In the genomic region with DNA sequence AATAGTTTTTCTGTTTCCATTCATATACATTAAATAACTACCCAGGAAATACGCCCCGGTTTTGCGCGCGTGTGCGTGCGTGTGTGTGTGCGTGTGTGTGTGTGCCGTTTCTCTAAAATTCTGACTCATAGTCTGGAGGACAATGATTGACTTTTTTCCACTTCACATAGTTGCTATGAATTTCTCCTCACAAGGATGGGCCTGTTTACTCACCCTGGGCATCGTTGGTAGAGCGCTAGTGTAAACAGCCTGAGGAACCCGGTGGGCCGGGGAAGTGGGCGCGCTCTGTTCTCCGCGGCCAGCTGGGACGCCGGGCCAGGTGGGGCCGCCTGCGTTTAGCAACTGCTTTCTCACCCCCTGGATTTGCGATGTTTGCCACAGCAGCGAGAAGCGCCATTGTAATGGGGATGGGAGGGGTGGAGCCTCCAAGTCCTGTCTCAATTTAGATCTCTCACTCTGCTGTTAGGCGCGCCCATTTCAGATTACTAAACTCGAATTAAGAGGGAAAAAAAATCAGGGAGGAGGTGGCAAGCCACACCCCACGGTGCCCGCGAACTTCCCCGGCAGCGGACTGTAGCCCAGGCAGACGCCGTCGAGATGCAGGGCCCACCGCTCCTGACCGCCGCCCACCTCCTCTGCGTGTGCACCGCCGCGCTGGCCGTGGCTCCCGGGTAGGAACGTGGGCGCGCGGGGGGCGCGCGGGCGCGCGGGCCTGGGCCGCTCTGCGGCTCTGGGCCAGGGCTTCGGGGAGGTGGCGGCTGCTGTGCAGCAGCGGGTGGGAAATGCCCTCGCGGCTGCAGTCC, we compare ENCODE assay signal across 1 cellular context.
A peak's percentile ranks its signal among the peaks of the same experiment; 100 is the strongest.
TF ChIP-seq lines count a peak whose summit lies in the region.

A gene (plus strand): TSS at position 585 of the 803 bp plus-strand sequence. CDS start 13 bp downstream, at position 598.

TF ChIP-seq in GM12878, 131 proteins besides CTCF, POLR2A, EP300 and RAD21 (continued from another document):
- TF ChIP-seq, protein P1, sequence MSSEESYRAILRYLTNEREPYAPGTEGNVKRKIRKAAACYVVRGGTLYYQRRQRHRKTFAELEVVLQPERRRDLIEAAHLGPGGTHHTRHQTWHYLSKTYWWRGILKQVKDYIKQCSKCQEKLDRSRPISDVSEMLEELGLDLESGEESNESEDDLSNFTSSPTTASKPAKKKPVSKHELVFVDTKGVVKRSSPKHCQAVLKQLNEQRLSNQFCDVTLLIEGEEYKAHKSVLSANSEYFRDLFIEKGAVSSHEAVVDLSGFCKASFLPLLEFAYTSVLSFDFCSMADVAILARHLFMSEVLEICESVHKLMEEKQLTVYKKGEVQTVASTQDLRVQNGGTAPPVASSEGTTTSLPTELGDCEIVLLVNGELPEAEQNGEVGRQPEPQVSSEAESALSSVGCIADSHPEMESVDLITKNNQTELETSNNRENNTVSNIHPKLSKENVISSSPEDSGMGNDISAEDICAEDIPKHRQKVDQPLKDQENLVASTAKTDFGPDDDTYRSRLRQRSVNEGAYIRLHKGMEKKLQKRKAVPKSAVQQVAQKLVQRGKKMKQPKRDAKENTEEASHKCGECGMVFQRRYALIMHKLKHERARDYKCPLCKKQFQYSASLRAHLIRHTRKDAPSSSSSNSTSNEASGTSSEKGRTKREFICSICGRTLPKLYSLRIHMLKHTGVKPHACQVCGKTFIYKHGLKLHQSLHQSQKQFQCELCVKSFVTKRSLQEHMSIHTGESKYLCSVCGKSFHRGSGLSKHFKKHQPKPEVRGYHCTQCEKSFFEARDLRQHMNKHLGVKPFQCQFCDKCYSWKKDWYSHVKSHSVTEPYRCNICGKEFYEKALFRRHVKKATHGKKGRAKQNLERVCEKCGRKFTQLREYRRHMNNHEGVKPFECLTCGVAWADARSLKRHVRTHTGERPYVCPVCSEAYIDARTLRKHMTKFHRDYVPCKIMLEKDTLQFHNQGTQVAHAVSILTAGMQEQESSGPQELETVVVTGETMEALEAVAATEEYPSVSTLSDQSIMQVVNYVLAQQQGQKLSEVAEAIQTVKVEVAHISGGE (CRISPR knock-in tag; IDR thresholded peaks at IDR 0.05), result no peak
- TF ChIP-seq EED (IDR thresholded peaks at IDR 0.05; ENCODE audit: low read depth), result no peak
- no peak for TF ChIP-seq MTA3 (IDR thresholded peaks at IDR 0.05; ENCODE audit: borderline replicate concordance, low read length)
- peak; percentile 10; the same call in 1 of the 2 replicates for TF ChIP-seq CREM (IDR thresholded peaks at IDR 0.05; ENCODE audit: low read depth)
- TF ChIP-seq, protein P2, sequence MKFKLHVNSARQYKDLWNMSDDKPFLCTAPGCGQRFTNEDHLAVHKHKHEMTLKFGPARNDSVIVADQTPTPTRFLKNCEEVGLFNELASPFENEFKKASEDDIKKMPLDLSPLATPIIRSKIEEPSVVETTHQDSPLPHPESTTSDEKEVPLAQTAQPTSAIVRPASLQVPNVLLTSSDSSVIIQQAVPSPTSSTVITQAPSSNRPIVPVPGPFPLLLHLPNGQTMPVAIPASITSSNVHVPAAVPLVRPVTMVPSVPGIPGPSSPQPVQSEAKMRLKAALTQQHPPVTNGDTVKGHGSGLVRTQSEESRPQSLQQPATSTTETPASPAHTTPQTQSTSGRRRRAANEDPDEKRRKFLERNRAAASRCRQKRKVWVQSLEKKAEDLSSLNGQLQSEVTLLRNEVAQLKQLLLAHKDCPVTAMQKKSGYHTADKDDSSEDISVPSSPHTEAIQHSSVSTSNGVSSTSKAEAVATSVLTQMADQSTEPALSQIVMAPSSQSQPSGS (IDR thresholded peaks at IDR 0.05; ENCODE audit: low read length), result no peak
- no peak for TF ChIP-seq PAX8 (IDR thresholded peaks at IDR 0.05)
- TF ChIP-seq IKZF1 (conservative IDR thresholded peaks at IDR 0.05), result 0 out of 2 replicates have a peak, but pooled peaks have one; percentile 24
- TF ChIP-seq MEF2A (IDR thresholded peaks at IDR 0.05; ENCODE audit: insufficient read depth, low read depth, low read length), result no peak
- no peak for TF ChIP-seq NRF1 (conservative IDR thresholded peaks at IDR 0.05; ENCODE audit: low read depth, low read length)
- TF ChIP-seq TCF3 (IDR thresholded peaks at IDR 0.05; ENCODE audit: borderline replicate concordance, insufficient read depth, low read depth, low read length), result 0 out of 2 replicates have a peak, but pooled peaks have one; percentile 25
- no peak for TF ChIP-seq CBX3 (IDR thresholded peaks at IDR 0.05; ENCODE audit: borderline replicate concordance, low read depth)
- no peak for TF ChIP-seq RBBP5 (conservative IDR thresholded peaks at IDR 0.05)
- peak; percentile 43; the same call in 1 of the 2 replicates for TF ChIP-seq YY1 (IDR thresholded peaks at IDR 0.05; ENCODE audit: low read depth, low read length)
- TF ChIP-seq HDAC6 (IDR thresholded peaks at IDR 0.05; ENCODE audit: unreplicated experiment), result peak; percentile 84
- no peak for TF ChIP-seq MEF2B (IDR thresholded peaks at IDR 0.05; ENCODE audit: partially characterized antibody, poor library complexity, severe bottlenecking)
- TF ChIP-seq CHD4 (IDR thresholded peaks at IDR 0.05), result no peak
- TF ChIP-seq, protein P3, sequence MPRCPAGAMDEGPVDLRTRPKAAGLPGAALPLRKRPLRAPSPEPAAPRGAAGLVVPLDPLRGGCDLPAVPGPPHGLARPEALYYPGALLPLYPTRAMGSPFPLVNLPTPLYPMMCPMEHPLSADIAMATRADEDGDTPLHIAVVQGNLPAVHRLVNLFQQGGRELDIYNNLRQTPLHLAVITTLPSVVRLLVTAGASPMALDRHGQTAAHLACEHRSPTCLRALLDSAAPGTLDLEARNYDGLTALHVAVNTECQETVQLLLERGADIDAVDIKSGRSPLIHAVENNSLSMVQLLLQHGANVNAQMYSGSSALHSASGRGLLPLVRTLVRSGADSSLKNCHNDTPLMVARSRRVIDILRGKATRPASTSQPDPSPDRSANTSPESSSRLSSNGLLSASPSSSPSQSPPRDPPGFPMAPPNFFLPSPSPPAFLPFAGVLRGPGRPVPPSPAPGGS (IDR thresholded peaks at IDR 0.05; ENCODE audit: borderline replicate concordance, insufficient read depth, low read depth, low read length, poor library complexity, severe bottlenecking), result peak; percentile 42
- TF ChIP-seq ETV6 (conservative IDR thresholded peaks at IDR 0.05 in 1 of 2, IDR thresholded peaks at IDR 0.05 in 1 of 2; ENCODE audit: borderline replicate concordance in 1 of 2, low read depth in 1 of 2), result no peak
- TF ChIP-seq NFIC (IDR thresholded peaks at IDR 0.05; ENCODE audit: low read depth, low read length), result no peak
- TF ChIP-seq TBL1XR1 (IDR thresholded peaks at IDR 0.05; ENCODE audit: low read depth, low read length), result no peak
- TF ChIP-seq, protein P4, sequence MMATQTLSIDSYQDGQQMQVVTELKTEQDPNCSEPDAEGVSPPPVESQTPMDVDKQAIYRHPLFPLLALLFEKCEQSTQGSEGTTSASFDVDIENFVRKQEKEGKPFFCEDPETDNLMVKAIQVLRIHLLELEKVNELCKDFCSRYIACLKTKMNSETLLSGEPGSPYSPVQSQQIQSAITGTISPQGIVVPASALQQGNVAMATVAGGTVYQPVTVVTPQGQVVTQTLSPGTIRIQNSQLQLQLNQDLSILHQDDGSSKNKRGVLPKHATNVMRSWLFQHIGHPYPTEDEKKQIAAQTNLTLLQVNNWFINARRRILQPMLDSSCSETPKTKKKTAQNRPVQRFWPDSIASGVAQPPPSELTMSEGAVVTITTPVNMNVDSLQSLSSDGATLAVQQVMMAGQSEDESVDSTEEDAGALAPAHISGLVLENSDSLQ (IDR thresholded peaks at IDR 0.05), result no peak
- TF ChIP-seq, protein P5, sequence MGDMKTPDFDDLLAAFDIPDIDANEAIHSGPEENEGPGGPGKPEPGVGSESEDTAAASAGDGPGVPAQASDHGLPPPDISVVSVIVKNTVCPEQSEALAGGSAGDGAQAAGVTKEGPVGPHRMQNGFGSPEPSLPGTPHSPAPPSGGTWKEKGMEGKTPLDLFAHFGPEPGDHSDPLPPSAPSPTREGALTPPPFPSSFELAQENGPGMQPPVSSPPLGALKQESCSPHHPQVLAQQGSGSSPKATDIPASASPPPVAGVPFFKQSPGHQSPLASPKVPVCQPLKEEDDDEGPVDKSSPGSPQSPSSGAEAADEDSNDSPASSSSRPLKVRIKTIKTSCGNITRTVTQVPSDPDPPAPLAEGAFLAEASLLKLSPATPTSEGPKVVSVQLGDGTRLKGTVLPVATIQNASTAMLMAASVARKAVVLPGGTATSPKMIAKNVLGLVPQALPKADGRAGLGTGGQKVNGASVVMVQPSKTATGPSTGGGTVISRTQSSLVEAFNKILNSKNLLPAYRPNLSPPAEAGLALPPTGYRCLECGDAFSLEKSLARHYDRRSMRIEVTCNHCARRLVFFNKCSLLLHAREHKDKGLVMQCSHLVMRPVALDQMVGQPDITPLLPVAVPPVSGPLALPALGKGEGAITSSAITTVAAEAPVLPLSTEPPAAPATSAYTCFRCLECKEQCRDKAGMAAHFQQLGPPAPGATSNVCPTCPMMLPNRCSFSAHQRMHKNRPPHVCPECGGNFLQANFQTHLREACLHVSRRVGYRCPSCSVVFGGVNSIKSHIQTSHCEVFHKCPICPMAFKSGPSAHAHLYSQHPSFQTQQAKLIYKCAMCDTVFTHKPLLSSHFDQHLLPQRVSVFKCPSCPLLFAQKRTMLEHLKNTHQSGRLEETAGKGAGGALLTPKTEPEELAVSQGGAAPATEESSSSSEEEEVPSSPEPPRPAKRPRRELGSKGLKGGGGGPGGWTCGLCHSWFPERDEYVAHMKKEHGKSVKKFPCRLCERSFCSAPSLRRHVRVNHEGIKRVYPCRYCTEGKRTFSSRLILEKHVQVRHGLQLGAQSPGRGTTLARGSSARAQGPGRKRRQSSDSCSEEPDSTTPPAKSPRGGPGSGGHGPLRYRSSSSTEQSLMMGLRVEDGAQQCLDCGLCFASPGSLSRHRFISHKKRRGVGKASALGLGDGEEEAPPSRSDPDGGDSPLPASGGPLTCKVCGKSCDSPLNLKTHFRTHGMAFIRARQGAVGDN (IDR thresholded peaks at IDR 0.05), result no peak
- TF ChIP-seq NBN (IDR thresholded peaks at IDR 0.05), result no peak
- no peak for TF ChIP-seq ZNF274 (IDR thresholded peaks at IDR 0.05; ENCODE audit: insufficient read depth, insufficient read length)
- TF ChIP-seq, protein P6, sequence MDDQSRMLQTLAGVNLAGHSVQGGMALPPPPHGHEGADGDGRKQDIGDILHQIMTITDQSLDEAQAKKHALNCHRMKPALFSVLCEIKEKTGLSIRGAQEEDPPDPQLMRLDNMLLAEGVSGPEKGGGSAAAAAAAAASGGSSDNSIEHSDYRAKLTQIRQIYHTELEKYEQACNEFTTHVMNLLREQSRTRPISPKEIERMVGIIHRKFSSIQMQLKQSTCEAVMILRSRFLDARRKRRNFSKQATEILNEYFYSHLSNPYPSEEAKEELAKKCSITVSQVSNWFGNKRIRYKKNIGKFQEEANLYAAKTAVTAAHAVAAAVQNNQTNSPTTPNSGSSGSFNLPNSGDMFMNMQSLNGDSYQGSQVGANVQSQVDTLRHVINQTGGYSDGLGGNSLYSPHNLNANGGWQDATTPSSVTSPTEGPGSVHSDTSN (IDR thresholded peaks at IDR 0.05; ENCODE audit: insufficient replicate concordance, low read depth, low read length), result no peak
